Comparison of ENCODE assay signal across 22 cellular contexts in genomic region chr7:88215295-88215694, GRCh38.
"Had no signal": no experiment of that assay in that cellular context is flagged by ENCODE, and none has a peak within 500 bp of the region (broad histone marks: within the 10 kb centered on the region; RNA-seq: fewer than 3 reads in every experiment).

No MANE protein-coding gene starts in this region.

- H3K4me2 ChIP-seq: neural progenitor cell had no signal

- H3K9me3 Mint-ChIP-seq: memory B cell; mesothelial cell of epicardium; natural killer cell treated with Interleukin-12 subunit alpha and Interleukin-12 subunit beta and Interleukin-15 and Interleukin-18, amount 100 ng/mL, for 72 hours; type B pancreatic cell had no signal

- H3K27ac ChIP-seq: epithelial cell of prostate, esophagus muscularis mucosa, gastrocnemius medialis, left ventricle myocardium inferior, lower lobe of right lung, neural progenitor cell, ovary, right atrium auricular region had no signal

- H3K27ac Mint-ChIP-seq: memory B cell, mesothelial cell of epicardium, neural progenitor cell, type B pancreatic cell had no signal

- H3K4me3 Mint-ChIP-seq: memory B cell; mesothelial cell of epicardium; natural killer cell treated with Interleukin-12 subunit alpha and Interleukin-12 subunit beta and Interleukin-15 and Interleukin-18, amount 100 ng/mL, for 72 hours; neural progenitor cell; type B pancreatic cell had no signal

- ATAC-seq: gastrocnemius medialis; left cardiac atrium; lower lobe of right lung; natural killer cell treated with Interleukin-12 subunit alpha and Interleukin-12 subunit beta and Interleukin-15 and Interleukin-18, amount 100 ng/mL, for 72 hours had no signal

- H3K4me3 ChIP-seq: esophagus muscularis mucosa, gastrocnemius medialis, left ventricle myocardium inferior, lower lobe of right lung, neural progenitor cell, ovary, right atrium auricular region had no signal

- DNase-seq: effector memory CD4-positive, alpha-beta T cell; gastrocnemius medialis; glutamatergic neuron; kidney; left cardiac atrium; left ventricle myocardium inferior; lower lobe of right lung; nucleus accumbens; ovary; small intestine; stimulated activated CD4-positive, alpha-beta T cell treated with anti-CD3 and anti-CD28 coated beads, Interleukin-12 subunit alpha, Interleukin-12 subunit beta, amount 100 ng/mL, for 4 hours; stimulated activated naive CD4-positive, alpha-beta T cell treated with Interleukin-2 at 50 U/mL for 16 hours had no signal

- H3K9me3 ChIP-seq: esophagus muscularis mucosa, gastrocnemius medialis, left ventricle myocardium inferior, lower lobe of right lung, ovary, right atrium auricular region had no signal

- FAIRE-seq: endometrium, urothelium cell line had no signal

- H3K36me3 ChIP-seq: neural progenitor cell, ovary had no signal

- H3K27me3 Mint-ChIP-seq: memory B cell; natural killer cell treated with Interleukin-12 subunit alpha and Interleukin-12 subunit beta and Interleukin-15 and Interleukin-18, amount 100 ng/mL, for 72 hours; type B pancreatic cell had no signal

- H3K27me3 ChIP-seq: esophagus muscularis mucosa, gastrocnemius medialis, neural progenitor cell, ovary, right atrium auricular region had no signal
